13 cellular contexts compared by ENCODE assay signal in genomic region chr16:6382787-6383515, GRCh38.
DNase-seq lines count a peak whose midpoint lies in the region; ATAC-seq and TF ChIP-seq lines count a peak whose summit lies in the region.
"Had no signal": no experiment of that assay in that cellular context is flagged by ENCODE, and none has a peak within 500 bp of the region (broad histone marks: within the 10 kb centered on the region; RNA-seq: fewer than 3 reads in every experiment).

No MANE protein-coding gene starts in this region.

- no peaks in the 10 kb centered on the region for H3K4me1 Mint-ChIP-seq in type B pancreatic cell (ENCODE audit: unreplicated experiment)

- TF ChIP-seq CTCF in type B pancreatic cell (conservative IDR thresholded peaks at IDR 0.05) = no peak

- ATAC-seq in GM21381 (IDR thresholded peaks at IDR 0.05; ENCODE audit: unreplicated experiment) (no peak), HG02610 (IDR thresholded peaks at IDR 0.05; ENCODE audit: unreplicated experiment) (no peak), HG02763 (IDR thresholded peaks at IDR 0.05; ENCODE audit: unreplicated experiment) (no peak)
- ATAC-seq: GM12878 had no signal

- no peak overlapping the region for H3K4me3 Mint-ChIP-seq in type B pancreatic cell

- H3K9me3 Mint-ChIP-seq in type B pancreatic cell = no peaks in the 10 kb centered on the region

- H3K27me3 Mint-ChIP-seq in type B pancreatic cell = no peaks in the 10 kb centered on the region

- DNase-seq in Ammon's horn (ENCODE audit: low spot score) (peak; percentile 51), NCI-H82 treated with DMSO at 0.1 percent for 48 hours (lab: John Stamatoyannopoulos, UW; ENCODE audit: unreplicated experiment) (peak; percentile 42), foreskin melanocyte (peak; percentile 79), pons (ENCODE audit: low spot score) (peak; percentile 92), type B pancreatic cell (ENCODE audit: extremely low spot score, unreplicated experiment) (no peak)
- DNase-seq: Calu3, DMS 273 treated with DMSO at 0.1 percent for 48 hours, DMS79, IMR-90 had no signal

- H3K27ac Mint-ChIP-seq in type B pancreatic cell = no peak overlapping the region

- H3K36me3 Mint-ChIP-seq in type B pancreatic cell = no peaks in the 10 kb centered on the region
